ENCODE assay signal across 29 cellular contexts in the genomic region with DNA sequence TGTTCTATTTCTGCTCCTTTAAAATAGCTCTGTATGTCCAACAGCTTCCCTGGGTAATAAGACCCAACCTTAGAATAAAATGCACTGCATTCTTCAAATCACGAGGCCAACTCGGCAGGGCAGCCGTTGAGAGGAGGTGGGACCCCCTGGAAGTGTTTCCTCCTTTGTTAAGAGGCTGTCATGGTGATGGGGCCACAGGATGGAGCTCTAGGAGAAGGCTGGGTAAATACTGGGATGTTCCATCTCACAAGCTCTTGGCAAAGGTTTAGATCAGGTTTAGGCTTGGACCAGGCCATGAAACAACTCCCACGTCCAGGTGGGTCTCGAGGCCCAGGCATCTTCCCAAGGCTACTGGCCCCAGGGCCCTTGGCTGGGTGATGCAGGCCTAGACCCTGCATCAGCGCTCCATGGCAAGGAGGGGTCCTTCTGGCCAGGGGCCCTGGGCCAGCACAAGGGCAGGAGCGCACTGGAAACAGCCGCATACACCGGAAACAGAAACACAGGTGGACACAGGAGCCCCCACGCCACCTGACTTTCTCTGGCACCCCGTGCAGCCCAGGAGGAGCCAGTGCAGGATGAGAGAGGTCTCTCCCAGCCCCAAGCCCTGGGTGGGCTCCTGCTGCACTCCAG. TPM values are rescaled to one million over a fixed set of nuclear protein-coding genes. Genes with fewer than 3 reads are reported as not detected.
"Had no signal": no experiment of that assay in that cellular context is flagged by ENCODE, and none has a peak within 500 bp of the region (broad histone marks: within the 10 kb centered on the region; RNA-seq: fewer than 3 reads in every experiment).

No MANE protein-coding gene starts in this region.

- H3K9ac ChIP-seq: parathyroid adenoma had no signal

- DNase-seq: activated CD4-positive, alpha-beta T cell treated with anti-CD3 and anti-CD28 coated beads for 36 hours; activated CD4-positive, CD25-positive, alpha-beta regulatory T cell; activated naive CD4-positive, alpha-beta T cell; activated T-cell treated with anti-CD3 and anti-CD28 coated beads for 4 hours; activated T-cell treated with anti-CD3 and anti-CD28 coated beads, Interleukin-2, amount 50 U/mL, for 72 hours; dorsolateral prefrontal cortex; effector memory CD4-positive, alpha-beta T cell; erythroblast; hippocampal formation; left cardiac atrium; lower lobe of right lung; mesenchymal stem cell; mucosa of descending colon; naive B cell; occipital lobe; right cardiac atrium; stimulated activated CD4-positive, alpha-beta T cell treated with anti-CD3 and anti-CD28 coated beads, Interleukin-2, amount 100 ng/mL, for 48 hours; stimulated activated naive CD4-positive, alpha-beta T cell treated with Interleukin-2 at 50 U/mL for 16 hours; T-helper 1 cell had no signal

- H3K4me3 ChIP-seq: coronary artery, dorsolateral prefrontal cortex, lower lobe of right lung, mucosa of descending colon, tibial nerve had no signal

- H3K4me1 ChIP-seq: lower lobe of right lung, parathyroid adenoma, tibial nerve had no signal

- ATAC-seq: activated CD4-positive, alpha-beta T cell treated with anti-CD3 and anti-CD28 coated beads for 36 hours; activated naive CD4-positive, alpha-beta T cell treated with anti-CD3 and anti-CD28 coated beads, Interleukin-2, amount 50 U/mL, for 72 hours; activated T-cell treated with anti-CD3 and anti-CD28 coated beads, Interleukin-2, amount 50 U/mL, for 72 hours; left cardiac atrium; lower lobe of right lung; mucosa of descending colon; right cardiac atrium had no signal

- H2AFZ ChIP-seq: parathyroid adenoma had no signal

- H3K9me3 ChIP-seq: lower lobe of right lung, mucosa of descending colon, tibial nerve had no signal

- H3K79me2 ChIP-seq: parathyroid adenoma had no signal

- H3K36me3 ChIP-seq: lower lobe of right lung, tibial nerve had no signal

- H3K27ac ChIP-seq: coronary artery, dorsolateral prefrontal cortex, lower lobe of right lung, parathyroid adenoma, tibial nerve had no signal

RNA-seq across cellular contexts. Expression of gene OTOS, which starts 38.8 kb away (rescaled TPM):
- total RNA-seq: activated CD4-positive, alpha-beta T cell treated with anti-CD3 and anti-CD28 coated beads for 36 hours; activated naive CD4-positive, alpha-beta T cell treated with anti-CD3 and anti-CD28 coated beads, Interleukin-2, amount 50 U/mL, for 72 hours; activated T-cell treated with anti-CD3 and anti-CD28 coated beads, Interleukin-2, amount 50 U/mL, for 72 hours; bronchial epithelial cell; left cardiac atrium; lower lobe of right lung; mucosa of descending colon; neural crest cell; pulmonary artery endothelial cell; right cardiac atrium; temporal lobe; tibial nerve; urinary bladder had no signal
- polyA plus RNA-seq: keratinocyte, right cardiac atrium, urinary bladder had no signal
